9 cellular contexts compared by ENCODE assay signal in genomic region chr1:46134660-46135331, GRCh38. TPM values are rescaled to one million over a fixed set of nuclear protein-coding genes. Genes with fewer than 3 reads are reported as not detected.
DNase-seq lines count a peak whose midpoint lies in the region; ATAC-seq, FAIRE-seq and TF ChIP-seq lines count a peak whose summit lies in the region.
"Had no signal": no experiment of that assay in that cellular context is flagged by ENCODE, and none has a peak within 500 bp of the region (broad histone marks: within the 10 kb centered on the region; RNA-seq: fewer than 3 reads in every experiment).

No MANE protein-coding gene starts in this region.

- no peak for FAIRE-seq in frontal cortex (lab: Jason Lieb, UNC)
- FAIRE-seq: endometrium had no signal

- TF ChIP-seq CTCF in AG09319 (IDR thresholded peaks at IDR 0.05; ENCODE audit: low read depth, low read length): no peak
- no peak for TF ChIP-seq CTCF in fibroblast of villous mesenchyme (IDR thresholded peaks at IDR 0.05; ENCODE audit: insufficient read depth, low read depth, low read length)

- DNase-seq in AG09319 (ENCODE audit: extremely low read depth, low read depth) (peak; percentile 39), HCEC 1CT (peak; percentile 76), OCI-M1 (lab: John Stamatoyannopoulos, UW) (peak; percentile 13), fibroblast of villous mesenchyme (ENCODE audit: low read depth) (peak; percentile 31), Kasumi-1 (lab: John Stamatoyannopoulos, UW) (no peak), frontal cortex (ENCODE audit: low spot score in 2 of 2) (no peak), foreskin melanocyte (no peak)

- ATAC-seq in HG03460 (IDR thresholded peaks at IDR 0.05; ENCODE audit: unreplicated experiment): no peak

- H3K4me3 ChIP-seq in fibroblast of villous mesenchyme (ENCODE audit: low read depth, low read length): no peak overlapping the region

RNA-seq across cellular contexts. Expression of gene PIK3R3, which starts 2.4 kb away (rescaled TPM):
- total RNA-seq in fibroblast of villous mesenchyme (10.3 and 14.2 TPM in 2 replicates), frontal cortex (33.4 TPM)

RNA-seq across cellular contexts. Expression of gene TSPAN1, which starts 40.1 kb away (rescaled TPM):
- total RNA-seq in fibroblast of villous mesenchyme (0.32 and 0.43 TPM in 2 replicates), frontal cortex (0.82 TPM)

RNA-seq across cellular contexts. Expression of gene P3R3URF, which starts 41.5 kb away (rescaled TPM):
- total RNA-seq in fibroblast of villous mesenchyme (not detected in 2 replicates), frontal cortex (not detected)

Comparison
In these comparisons a context has a peak if more than half of its experiments do, and no peak if none do; other contexts are left out.
1. DNase-seq: peak in AG09319 (single experiment), HCEC 1CT (single experiment), OCI-M1 (single experiment) and fibroblast of villous mesenchyme (single experiment); none in Kasumi-1 (0 of 2), frontal cortex (0 of 2) and foreskin melanocyte (single experiment).